Comparison of ENCODE assay signal across 1 cellular context in the genomic region with DNA sequence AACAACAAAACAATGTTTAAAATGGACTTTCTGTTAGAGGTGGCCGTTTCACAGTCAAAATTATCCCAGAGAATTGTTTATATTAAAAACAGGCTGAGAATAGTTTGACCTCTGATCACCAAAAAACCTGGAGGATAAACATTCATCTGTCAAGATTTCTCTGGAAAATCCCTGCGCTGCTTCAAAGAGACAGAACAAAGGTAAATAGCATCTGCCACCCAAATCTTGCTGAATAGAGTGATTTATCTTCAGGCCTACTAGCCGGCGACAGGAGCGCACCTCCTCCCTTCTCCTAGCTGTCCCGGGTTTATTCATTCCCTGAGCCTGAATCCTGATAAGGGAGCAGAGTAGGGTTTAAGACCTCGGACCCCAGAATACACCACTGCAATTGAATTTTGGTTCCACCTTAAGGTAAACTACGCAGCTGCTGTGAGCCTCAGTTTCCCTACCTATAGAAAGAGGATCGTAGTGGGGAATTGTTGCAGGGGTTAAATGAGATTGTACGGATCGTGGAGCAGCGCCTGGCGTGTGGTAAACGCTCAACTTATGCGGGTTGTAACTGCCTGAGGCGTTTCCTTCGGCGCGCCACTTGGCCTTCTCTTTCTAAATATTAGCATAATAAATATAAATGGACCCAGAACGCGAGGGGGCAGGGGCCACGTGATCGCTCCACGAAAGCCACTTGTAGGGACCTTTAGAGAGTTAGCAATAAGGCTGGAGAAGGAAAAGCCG.
TF ChIP-seq lines count a peak whose summit lies in the region.

No MANE protein-coding gene starts in this region.

TF ChIP-seq in K562, 482 proteins besides CTCF, POLR2A, EP300 and RAD21 (continued from another document and continues in another):
- TF ChIP-seq, protein P1, sequence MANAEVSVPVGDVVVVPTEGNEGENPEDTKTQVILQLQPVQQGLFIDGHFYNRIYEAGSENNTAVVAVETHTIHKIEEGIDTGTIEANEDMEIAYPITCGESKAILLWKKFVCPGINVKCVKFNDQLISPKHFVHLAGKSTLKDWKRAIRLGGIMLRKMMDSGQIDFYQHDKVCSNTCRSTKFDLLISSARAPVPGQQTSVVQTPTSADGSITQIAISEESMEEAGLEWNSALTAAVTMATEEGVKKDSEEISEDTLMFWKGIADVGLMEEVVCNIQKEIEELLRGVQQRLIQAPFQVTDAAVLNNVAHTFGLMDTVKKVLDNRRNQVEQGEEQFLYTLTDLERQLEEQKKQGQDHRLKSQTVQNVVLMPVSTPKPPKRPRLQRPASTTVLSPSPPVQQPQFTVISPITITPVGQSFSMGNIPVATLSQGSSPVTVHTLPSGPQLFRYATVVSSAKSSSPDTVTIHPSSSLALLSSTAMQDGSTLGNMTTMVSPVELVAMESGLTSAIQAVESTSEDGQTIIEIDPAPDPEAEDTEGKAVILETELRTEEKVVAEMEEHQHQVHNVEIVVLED (CRISPR knock-in tag; IDR thresholded peaks at IDR 0.05): no peak
- no peak for TF ChIP-seq CSDE1 (IDR thresholded peaks at IDR 0.05)
- no peak for TF ChIP-seq SRF (CRISPR knock-in tag; IDR thresholded peaks at IDR 0.05)
- TF ChIP-seq, protein P2, sequence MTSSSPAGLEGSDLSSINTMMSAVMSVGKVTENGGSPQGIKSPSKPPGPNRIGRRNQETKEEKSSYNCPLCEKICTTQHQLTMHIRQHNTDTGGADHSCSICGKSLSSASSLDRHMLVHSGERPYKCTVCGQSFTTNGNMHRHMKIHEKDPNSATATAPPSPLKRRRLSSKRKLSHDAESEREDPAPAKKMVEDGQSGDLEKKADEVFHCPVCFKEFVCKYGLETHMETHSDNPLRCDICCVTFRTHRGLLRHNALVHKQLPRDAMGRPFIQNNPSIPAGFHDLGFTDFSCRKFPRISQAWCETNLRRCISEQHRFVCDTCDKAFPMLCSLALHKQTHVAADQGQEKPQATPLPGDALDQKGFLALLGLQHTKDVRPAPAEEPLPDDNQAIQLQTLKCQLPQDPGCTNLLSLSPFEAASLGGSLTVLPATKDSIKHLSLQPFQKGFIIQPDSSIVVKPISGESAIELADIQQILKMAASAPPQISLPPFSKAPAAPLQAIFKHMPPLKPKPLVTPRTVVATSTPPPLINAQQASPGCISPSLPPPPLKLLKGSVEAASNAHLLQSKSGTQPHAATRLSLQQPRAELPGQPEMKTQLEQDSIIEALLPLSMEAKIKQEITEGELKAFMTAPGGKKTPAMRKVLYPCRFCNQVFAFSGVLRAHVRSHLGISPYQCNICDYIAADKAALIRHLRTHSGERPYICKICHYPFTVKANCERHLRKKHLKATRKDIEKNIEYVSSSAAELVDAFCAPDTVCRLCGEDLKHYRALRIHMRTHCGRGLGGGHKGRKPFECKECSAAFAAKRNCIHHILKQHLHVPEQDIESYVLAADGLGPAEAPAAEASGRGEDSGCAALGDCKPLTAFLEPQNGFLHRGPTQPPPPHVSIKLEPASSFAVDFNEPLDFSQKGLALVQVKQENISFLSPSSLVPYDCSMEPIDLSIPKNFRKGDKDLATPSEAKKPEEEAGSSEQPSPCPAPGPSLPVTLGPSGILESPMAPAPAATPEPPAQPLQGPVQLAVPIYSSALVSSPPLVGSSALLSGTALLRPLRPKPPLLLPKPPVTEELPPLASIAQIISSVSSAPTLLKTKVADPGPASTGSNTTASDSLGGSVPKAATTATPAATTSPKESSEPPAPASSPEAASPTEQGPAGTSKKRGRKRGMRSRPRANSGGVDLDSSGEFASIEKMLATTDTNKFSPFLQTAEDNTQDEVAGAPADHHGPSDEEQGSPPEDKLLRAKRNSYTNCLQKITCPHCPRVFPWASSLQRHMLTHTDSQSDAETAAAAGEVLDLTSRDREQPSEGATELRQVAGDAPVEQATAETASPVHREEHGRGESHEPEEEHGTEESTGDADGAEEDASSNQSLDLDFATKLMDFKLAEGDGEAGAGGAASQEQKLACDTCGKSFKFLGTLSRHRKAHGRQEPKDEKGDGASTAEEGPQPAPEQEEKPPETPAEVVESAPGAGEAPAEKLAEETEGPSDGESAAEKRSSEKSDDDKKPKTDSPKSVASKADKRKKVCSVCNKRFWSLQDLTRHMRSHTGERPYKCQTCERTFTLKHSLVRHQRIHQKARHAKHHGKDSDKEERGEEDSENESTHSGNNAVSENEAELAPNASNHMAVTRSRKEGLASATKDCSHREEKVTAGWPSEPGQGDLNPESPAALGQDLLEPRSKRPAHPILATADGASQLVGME (CRISPR knock-in tag; IDR thresholded peaks at IDR 0.05): no peak
- TF ChIP-seq, protein P3, sequence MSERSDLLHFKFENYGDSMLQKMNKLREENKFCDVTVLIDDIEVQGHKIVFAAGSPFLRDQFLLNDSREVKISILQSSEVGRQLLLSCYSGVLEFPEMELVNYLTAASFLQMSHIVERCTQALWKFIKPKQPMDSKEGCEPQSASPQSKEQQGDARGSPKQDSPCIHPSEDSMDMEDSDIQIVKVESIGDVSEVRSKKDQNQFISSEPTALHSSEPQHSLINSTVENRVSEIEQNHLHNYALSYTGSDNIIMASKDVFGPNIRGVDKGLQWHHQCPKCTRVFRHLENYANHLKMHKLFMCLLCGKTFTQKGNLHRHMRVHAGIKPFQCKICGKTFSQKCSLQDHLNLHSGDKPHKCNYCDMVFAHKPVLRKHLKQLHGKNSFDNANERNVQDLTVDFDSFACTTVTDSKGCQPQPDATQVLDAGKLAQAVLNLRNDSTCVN (CRISPR knock-in tag; IDR thresholded peaks at IDR 0.05): no peak
- TF ChIP-seq, protein P4, sequence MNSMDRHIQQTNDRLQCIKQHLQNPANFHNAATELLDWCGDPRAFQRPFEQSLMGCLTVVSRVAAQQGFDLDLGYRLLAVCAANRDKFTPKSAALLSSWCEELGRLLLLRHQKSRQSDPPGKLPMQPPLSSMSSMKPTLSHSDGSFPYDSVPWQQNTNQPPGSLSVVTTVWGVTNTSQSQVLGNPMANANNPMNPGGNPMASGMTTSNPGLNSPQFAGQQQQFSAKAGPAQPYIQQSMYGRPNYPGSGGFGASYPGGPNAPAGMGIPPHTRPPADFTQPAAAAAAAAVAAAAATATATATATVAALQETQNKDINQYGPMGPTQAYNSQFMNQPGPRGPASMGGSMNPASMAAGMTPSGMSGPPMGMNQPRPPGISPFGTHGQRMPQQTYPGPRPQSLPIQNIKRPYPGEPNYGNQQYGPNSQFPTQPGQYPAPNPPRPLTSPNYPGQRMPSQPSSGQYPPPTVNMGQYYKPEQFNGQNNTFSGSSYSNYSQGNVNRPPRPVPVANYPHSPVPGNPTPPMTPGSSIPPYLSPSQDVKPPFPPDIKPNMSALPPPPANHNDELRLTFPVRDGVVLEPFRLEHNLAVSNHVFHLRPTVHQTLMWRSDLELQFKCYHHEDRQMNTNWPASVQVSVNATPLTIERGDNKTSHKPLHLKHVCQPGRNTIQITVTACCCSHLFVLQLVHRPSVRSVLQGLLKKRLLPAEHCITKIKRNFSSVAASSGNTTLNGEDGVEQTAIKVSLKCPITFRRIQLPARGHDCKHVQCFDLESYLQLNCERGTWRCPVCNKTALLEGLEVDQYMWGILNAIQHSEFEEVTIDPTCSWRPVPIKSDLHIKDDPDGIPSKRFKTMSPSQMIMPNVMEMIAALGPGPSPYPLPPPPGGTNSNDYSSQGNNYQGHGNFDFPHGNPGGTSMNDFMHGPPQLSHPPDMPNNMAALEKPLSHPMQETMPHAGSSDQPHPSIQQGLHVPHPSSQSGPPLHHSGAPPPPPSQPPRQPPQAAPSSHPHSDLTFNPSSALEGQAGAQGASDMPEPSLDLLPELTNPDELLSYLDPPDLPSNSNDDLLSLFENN (IDR thresholded peaks at IDR 0.05; ENCODE audit: low read depth in 2 of 2, low read length in 2 of 2): no peak
- no peak for TF ChIP-seq KLF10 (CRISPR knock-in tag; IDR thresholded peaks at IDR 0.05)
- no peak for TF ChIP-seq ZNF384 (IDR thresholded peaks at IDR 0.05; ENCODE audit: low read depth, low read length)
- no peak for TF ChIP-seq SREBF2 (CRISPR knock-in tag; IDR thresholded peaks at IDR 0.05)
- TF ChIP-seq YY1 (IDR thresholded peaks at IDR 0.05; ENCODE audit: borderline replicate concordance in 1 of 3, control insufficient read depth in 1 of 3, extremely low read depth in 1 of 3, insufficient read depth in 3 of 3, insufficient read length in 1 of 3, insufficient replicate concordance in 2 of 3, low read depth in 1 of 3, low read length in 2 of 3): no peak
- peak; percentile 15; the same call in 1 of the 2 replicates for TF ChIP-seq MAFK (IDR thresholded peaks at IDR 0.05; ENCODE audit: low read length)
- TF ChIP-seq MEIS2 (IDR thresholded peaks at IDR 0.05; ENCODE audit: partially characterized antibody): peak; percentile 96
- no peak for TF ChIP-seq SMAD2 (IDR thresholded peaks at IDR 0.05; ENCODE audit: low read depth, low read length)
- TF ChIP-seq MCM3 (IDR thresholded peaks at IDR 0.05): no peak
- TF ChIP-seq PML (IDR thresholded peaks at IDR 0.05; ENCODE audit: low read length): peak; percentile 30; the same call in 1 of the 2 replicates
- TF ChIP-seq ZNF699 (CRISPR knock-in tag; IDR thresholded peaks at IDR 0.05; ENCODE audit: insufficient replicate concordance): no peak
- no peak for TF ChIP-seq KAT2B (IDR thresholded peaks at IDR 0.05; ENCODE audit: low read depth, low read length)
- TF ChIP-seq, protein P5, sequence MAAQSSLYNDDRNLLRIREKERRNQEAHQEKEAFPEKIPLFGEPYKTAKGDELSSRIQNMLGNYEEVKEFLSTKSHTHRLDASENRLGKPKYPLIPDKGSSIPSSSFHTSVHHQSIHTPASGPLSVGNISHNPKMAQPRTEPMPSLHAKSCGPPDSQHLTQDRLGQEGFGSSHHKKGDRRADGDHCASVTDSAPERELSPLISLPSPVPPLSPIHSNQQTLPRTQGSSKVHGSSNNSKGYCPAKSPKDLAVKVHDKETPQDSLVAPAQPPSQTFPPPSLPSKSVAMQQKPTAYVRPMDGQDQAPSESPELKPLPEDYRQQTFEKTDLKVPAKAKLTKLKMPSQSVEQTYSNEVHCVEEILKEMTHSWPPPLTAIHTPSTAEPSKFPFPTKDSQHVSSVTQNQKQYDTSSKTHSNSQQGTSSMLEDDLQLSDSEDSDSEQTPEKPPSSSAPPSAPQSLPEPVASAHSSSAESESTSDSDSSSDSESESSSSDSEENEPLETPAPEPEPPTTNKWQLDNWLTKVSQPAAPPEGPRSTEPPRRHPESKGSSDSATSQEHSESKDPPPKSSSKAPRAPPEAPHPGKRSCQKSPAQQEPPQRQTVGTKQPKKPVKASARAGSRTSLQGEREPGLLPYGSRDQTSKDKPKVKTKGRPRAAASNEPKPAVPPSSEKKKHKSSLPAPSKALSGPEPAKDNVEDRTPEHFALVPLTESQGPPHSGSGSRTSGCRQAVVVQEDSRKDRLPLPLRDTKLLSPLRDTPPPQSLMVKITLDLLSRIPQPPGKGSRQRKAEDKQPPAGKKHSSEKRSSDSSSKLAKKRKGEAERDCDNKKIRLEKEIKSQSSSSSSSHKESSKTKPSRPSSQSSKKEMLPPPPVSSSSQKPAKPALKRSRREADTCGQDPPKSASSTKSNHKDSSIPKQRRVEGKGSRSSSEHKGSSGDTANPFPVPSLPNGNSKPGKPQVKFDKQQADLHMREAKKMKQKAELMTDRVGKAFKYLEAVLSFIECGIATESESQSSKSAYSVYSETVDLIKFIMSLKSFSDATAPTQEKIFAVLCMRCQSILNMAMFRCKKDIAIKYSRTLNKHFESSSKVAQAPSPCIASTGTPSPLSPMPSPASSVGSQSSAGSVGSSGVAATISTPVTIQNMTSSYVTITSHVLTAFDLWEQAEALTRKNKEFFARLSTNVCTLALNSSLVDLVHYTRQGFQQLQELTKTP (IDR thresholded peaks at IDR 0.05; ENCODE audit: low read depth in 1 of 2, partially characterized antibody in 2 of 2): peak; percentile 59 to 61
- no peak for TF ChIP-seq ZNF143 (CRISPR knock-in tag; IDR thresholded peaks at IDR 0.05)
- TF ChIP-seq, protein P6, sequence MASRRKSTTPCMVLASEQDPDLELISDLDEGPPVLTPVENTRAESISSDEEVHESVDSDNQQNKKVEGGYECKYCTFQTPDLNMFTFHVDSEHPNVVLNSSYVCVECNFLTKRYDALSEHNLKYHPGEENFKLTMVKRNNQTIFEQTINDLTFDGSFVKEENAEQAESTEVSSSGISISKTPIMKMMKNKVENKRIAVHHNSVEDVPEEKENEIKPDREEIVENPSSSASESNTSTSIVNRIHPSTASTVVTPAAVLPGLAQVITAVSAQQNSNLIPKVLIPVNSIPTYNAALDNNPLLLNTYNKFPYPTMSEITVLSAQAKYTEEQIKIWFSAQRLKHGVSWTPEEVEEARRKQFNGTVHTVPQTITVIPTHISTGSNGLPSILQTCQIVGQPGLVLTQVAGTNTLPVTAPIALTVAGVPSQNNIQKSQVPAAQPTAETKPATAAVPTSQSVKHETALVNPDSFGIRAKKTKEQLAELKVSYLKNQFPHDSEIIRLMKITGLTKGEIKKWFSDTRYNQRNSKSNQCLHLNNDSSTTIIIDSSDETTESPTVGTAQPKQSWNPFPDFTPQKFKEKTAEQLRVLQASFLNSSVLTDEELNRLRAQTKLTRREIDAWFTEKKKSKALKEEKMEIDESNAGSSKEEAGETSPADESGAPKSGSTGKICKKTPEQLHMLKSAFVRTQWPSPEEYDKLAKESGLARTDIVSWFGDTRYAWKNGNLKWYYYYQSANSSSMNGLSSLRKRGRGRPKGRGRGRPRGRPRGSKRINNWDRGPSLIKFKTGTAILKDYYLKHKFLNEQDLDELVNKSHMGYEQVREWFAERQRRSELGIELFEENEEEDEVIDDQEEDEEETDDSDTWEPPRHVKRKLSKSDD (conservative IDR thresholded peaks at IDR 0.05; ENCODE audit: low read length): 0 out of 2 replicates have a peak, but pooled peaks have one; percentile 40
- TF ChIP-seq, protein P7, sequence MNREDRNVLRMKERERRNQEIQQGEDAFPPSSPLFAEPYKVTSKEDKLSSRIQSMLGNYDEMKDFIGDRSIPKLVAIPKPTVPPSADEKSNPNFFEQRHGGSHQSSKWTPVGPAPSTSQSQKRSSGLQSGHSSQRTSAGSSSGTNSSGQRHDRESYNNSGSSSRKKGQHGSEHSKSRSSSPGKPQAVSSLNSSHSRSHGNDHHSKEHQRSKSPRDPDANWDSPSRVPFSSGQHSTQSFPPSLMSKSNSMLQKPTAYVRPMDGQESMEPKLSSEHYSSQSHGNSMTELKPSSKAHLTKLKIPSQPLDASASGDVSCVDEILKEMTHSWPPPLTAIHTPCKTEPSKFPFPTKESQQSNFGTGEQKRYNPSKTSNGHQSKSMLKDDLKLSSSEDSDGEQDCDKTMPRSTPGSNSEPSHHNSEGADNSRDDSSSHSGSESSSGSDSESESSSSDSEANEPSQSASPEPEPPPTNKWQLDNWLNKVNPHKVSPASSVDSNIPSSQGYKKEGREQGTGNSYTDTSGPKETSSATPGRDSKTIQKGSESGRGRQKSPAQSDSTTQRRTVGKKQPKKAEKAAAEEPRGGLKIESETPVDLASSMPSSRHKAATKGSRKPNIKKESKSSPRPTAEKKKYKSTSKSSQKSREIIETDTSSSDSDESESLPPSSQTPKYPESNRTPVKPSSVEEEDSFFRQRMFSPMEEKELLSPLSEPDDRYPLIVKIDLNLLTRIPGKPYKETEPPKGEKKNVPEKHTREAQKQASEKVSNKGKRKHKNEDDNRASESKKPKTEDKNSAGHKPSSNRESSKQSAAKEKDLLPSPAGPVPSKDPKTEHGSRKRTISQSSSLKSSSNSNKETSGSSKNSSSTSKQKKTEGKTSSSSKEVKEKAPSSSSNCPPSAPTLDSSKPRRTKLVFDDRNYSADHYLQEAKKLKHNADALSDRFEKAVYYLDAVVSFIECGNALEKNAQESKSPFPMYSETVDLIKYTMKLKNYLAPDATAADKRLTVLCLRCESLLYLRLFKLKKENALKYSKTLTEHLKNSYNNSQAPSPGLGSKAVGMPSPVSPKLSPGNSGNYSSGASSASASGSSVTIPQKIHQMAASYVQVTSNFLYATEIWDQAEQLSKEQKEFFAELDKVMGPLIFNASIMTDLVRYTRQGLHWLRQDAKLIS (CRISPR knock-in tag; IDR thresholded peaks at IDR 0.05): no peak
- TF ChIP-seq, protein P8, sequence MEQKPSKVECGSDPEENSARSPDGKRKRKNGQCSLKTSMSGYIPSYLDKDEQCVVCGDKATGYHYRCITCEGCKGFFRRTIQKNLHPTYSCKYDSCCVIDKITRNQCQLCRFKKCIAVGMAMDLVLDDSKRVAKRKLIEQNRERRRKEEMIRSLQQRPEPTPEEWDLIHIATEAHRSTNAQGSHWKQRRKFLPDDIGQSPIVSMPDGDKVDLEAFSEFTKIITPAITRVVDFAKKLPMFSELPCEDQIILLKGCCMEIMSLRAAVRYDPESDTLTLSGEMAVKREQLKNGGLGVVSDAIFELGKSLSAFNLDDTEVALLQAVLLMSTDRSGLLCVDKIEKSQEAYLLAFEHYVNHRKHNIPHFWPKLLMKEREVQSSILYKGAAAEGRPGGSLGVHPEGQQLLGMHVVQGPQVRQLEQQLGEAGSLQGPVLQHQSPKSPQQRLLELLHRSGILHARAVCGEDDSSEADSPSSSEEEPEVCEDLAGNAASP (IDR thresholded peaks at IDR 0.05): no peak
